15 cellular contexts compared by ENCODE assay signal in genomic region chr20:14616003-14616402, GRCh38.
DNase-seq lines count a peak whose midpoint lies in the region; ATAC-seq, FAIRE-seq and TF ChIP-seq lines count a peak whose summit lies in the region.
"Had no signal": no experiment of that assay in that cellular context is flagged by ENCODE, and none has a peak within 500 bp of the region (broad histone marks: within the 10 kb centered on the region; RNA-seq: fewer than 3 reads in every experiment).

No MANE protein-coding gene starts in this region.

- H3K23ac ChIP-seq in trophoblast cell (ENCODE audit: low read length): no peak overlapping the region

- H3K27ac ChIP-seq in HEK293 (ENCODE audit: extremely low read depth, low read depth, low read length): no peak overlapping the region
- H3K27ac ChIP-seq in RWPE2 (ENCODE audit: poor library complexity, severe bottlenecking): no peak overlapping the region
- no peak overlapping the region for H3K27ac ChIP-seq in epithelial cell of prostate
- no peak overlapping the region for H3K27ac ChIP-seq in trophoblast cell (ENCODE audit: low read depth, low read length)

- H3K14ac ChIP-seq in trophoblast cell (ENCODE audit: low read length): no peak overlapping the region

- H3K27me3 ChIP-seq in RWPE2 (ENCODE audit: insufficient read depth, poor library complexity, severe bottlenecking) (no peaks in the 10 kb centered on the region), trophoblast cell (ENCODE audit: insufficient read depth, low read length) (no peaks in the 10 kb centered on the region)

- H3K18ac ChIP-seq in trophoblast cell (ENCODE audit: low read length): no peak overlapping the region

- H3K9me3 ChIP-seq in HEK293 (ENCODE audit: control insufficient read depth, insufficient read depth, low read depth, low read length): no peaks in the 10 kb centered on the region
- no peaks in the 10 kb centered on the region for H3K9me3 ChIP-seq in RWPE2 (ENCODE audit: severe bottlenecking)
- H3K9me3 ChIP-seq in trophoblast cell (ENCODE audit: insufficient read depth, low read depth, low read length): no peaks in the 10 kb centered on the region
- H3K9me3 ChIP-seq: Caco-2, HAP-1 had no signal

- no peak overlapping the region for H2BK120ac ChIP-seq in trophoblast cell (ENCODE audit: insufficient read depth, low read length, poor library complexity)

- WGBS in trophoblast cell (ENCODE audit: extremely low coverage, insufficient coverage, insufficient read length): no CpG with 5 or more reads among the region's 3 CpGs

- intact Hi-C loops in activated CD4-positive, alpha-beta memory T cell treated with anti-CD3 and anti-CD28 coated beads for 36 hours (cut with micrococcal nuclease): no loop called here

- H3K4me2 ChIP-seq in trophoblast cell (ENCODE audit: low read length): no peak overlapping the region

- H3K36me3 ChIP-seq in HEK293 (ENCODE audit: control insufficient read depth in 2 of 2, insufficient read depth in 1 of 2, low read length in 2 of 2): no peaks in the 10 kb centered on the region
- no peaks in the 10 kb centered on the region for H3K36me3 ChIP-seq in RWPE2 (ENCODE audit: low read depth)
- no peaks in the 10 kb centered on the region for H3K36me3 ChIP-seq in trophoblast cell (ENCODE audit: control insufficient read depth in 1 of 2, insufficient read depth in 2 of 2, low read length in 2 of 2)
- H3K36me3 ChIP-seq: HAP-1 had no signal

- no peak overlapping the region for H3K4ac ChIP-seq in trophoblast cell (ENCODE audit: low read depth, low read length)

- TF ChIP-seq CTCF in HEK293 (tag by site-specific recombination; IDR thresholded peaks at IDR 0.05): no peak
- TF ChIP-seq CTCF in RWPE2 (IDR thresholded peaks at IDR 0.05; ENCODE audit: poor library complexity, severe bottlenecking): no peak

- H3K4me1 Mint-ChIP-seq in activated CD4-positive, alpha-beta memory T cell treated with anti-CD3 and anti-CD28 coated beads for 36 hours (ENCODE audit: low read depth): no peaks in the 10 kb centered on the region
- H3K4me1 Mint-ChIP-seq: CD14-positive monocyte; CD8-positive, alpha-beta memory T cell had no signal

- CTCF ChIA-PET in HEK293 (lab: Yijun Ruan, JAX): no interaction called here
- CTCF ChIA-PET in activated CD4-positive, alpha-beta memory T cell treated with anti-CD3 and anti-CD28 coated beads for 36 hours (lab: Charles Lee): no interaction called here

- no peak overlapping the region for H2AFZ ChIP-seq in trophoblast cell (ENCODE audit: insufficient read depth, low read length, poor library complexity)

- H3K4me3 Mint-ChIP-seq in activated CD4-positive, alpha-beta memory T cell treated with anti-CD3 and anti-CD28 coated beads for 36 hours: no peak overlapping the region
- H3K4me3 Mint-ChIP-seq: CD14-positive monocyte; CD8-positive, alpha-beta memory T cell; HFFc6 had no signal

- H3K4me1 ChIP-seq in HEK293 (ENCODE audit: control insufficient read depth, insufficient read depth, low read length): no peaks in the 10 kb centered on the region
- H3K4me1 ChIP-seq in RWPE2 (ENCODE audit: insufficient read depth, poor library complexity, severe bottlenecking): peaks cover 6% of the 10 kb centered on the region
- H3K4me1 ChIP-seq in trophoblast cell (ENCODE audit: control insufficient read depth in 1 of 2, insufficient read depth in 2 of 2, low read length in 2 of 2): no peaks in the 10 kb centered on the region
- H3K4me1 ChIP-seq: HAP-1 had no signal

- no peaks in the 10 kb centered on the region for H3K36me3 Mint-ChIP-seq in activated CD4-positive, alpha-beta memory T cell treated with anti-CD3 and anti-CD28 coated beads for 36 hours
- H3K36me3 Mint-ChIP-seq: CD14-positive monocyte; CD8-positive, alpha-beta memory T cell had no signal

- ATAC-seq in RWPE2 (ENCODE audit: low read depth): 0 out of 3 replicates have a peak, but pooled peaks have one; percentile 45
- ATAC-seq: HepG2 had no signal

- H4K91ac ChIP-seq in trophoblast cell (ENCODE audit: low read depth, low read length): no peak overlapping the region

- no peak overlapping the region for H2AK5ac ChIP-seq in trophoblast cell (ENCODE audit: low read length)

- peaks cover 12% of the 10 kb centered on the region for H3K9me3 Mint-ChIP-seq in activated CD4-positive, alpha-beta memory T cell treated with anti-CD3 and anti-CD28 coated beads for 36 hours

- POLR2A ChIA-PET in HEK293 (lab: Yijun Ruan, JAX): interaction anchor here (0.5 kb wide), 1 partner anchor 515 kb away, joined by 8 read pairs; no protein-coding TSS in a partner anchor
- POLR2A ChIA-PET in activated CD4-positive, alpha-beta memory T cell treated with anti-CD3 and anti-CD28 coated beads for 36 hours (lab: Charles Lee): no interaction called here

- H4K12ac ChIP-seq in trophoblast cell (ENCODE audit: low read depth, low read length): no peak overlapping the region

- no peak overlapping the region for H3K9ac ChIP-seq in trophoblast cell (ENCODE audit: low read length)

- H2BK5ac ChIP-seq in trophoblast cell (ENCODE audit: low read depth, low read length, poor library complexity): no peak overlapping the region

- no peak overlapping the region for H2BK12ac ChIP-seq in trophoblast cell (ENCODE audit: low read length)

- no peak overlapping the region for H4K8ac ChIP-seq in trophoblast cell (ENCODE audit: low read depth, low read length)

- no peaks in the 10 kb centered on the region for H3K27me3 Mint-ChIP-seq in activated CD4-positive, alpha-beta memory T cell treated with anti-CD3 and anti-CD28 coated beads for 36 hours
- H3K27me3 Mint-ChIP-seq: CD8-positive, alpha-beta memory T cell had no signal

- no peak for FAIRE-seq in GM19239 (lab: Jason Lieb, UNC)
- FAIRE-seq: GM12891, H1, HTR-8/SVneo had no signal

- H3K79me2 ChIP-seq in trophoblast cell (ENCODE audit: control insufficient read depth, insufficient read depth, low read length, poor library complexity): no peaks in the 10 kb centered on the region

- H3K79me1 ChIP-seq in trophoblast cell (ENCODE audit: low read length): no peaks in the 10 kb centered on the region

- H3K4me3 ChIP-seq in HEK293 (ENCODE audit: low read depth, low read length) (no peak overlapping the region), RWPE2 (ENCODE audit: severe bottlenecking) (no peak overlapping the region), trophoblast cell (ENCODE audit: low read depth, low read length) (no peak overlapping the region)
- H3K4me3 ChIP-seq: HAP-1 had no signal

- no peak overlapping the region for H3K27ac Mint-ChIP-seq in activated CD4-positive, alpha-beta memory T cell treated with anti-CD3 and anti-CD28 coated beads for 36 hours
- H3K27ac Mint-ChIP-seq: CD14-positive monocyte; CD8-positive, alpha-beta memory T cell; HFFc6 had no signal

- DNase-seq in RWPE2 (ENCODE audit: low spot score) (no peak), epithelial cell of prostate (ENCODE audit: low read depth, low spot score) (peak; percentile 95), GM19239 (ENCODE audit: insufficient read length, low spot score) (no peak), trophoblast cell (no peak)
- no peak for DNase-seq in activated CD4-positive, alpha-beta memory T cell treated with anti-CD3 and anti-CD28 coated beads for 36 hours
- DNase-seq: Caco-2; CD8-positive, alpha-beta memory T cell; HFFc6 had no signal

TF ChIP-seq in HEK293, 187 proteins besides CTCF, POLR2A, EP300 and RAD21:
- no peak for TF ChIP-seq ZNF433 (tag by site-specific recombination; IDR thresholded peaks at IDR 0.05; ENCODE audit: low read depth)
- no peak for TF ChIP-seq ZNF37A (tag by site-specific recombination; IDR thresholded peaks at IDR 0.05)
- TF ChIP-seq ZNF133 (tag by site-specific recombination; IDR thresholded peaks at IDR 0.05): peak; percentile 70; the same call in 1 of the 2 replicates
